ENCODE assay signal across 1 cellular context in genomic region chr6:111771084-111771411, GRCh38.
TF ChIP-seq lines count a peak whose summit lies in the region.

No MANE protein-coding gene starts in this region.

TF ChIP-seq in GM23338, 12 proteins besides CTCF, POLR2A, EP300 and RAD21 (continued from another document):
- TF ChIP-seq ZNF462 (CRISPR knock-in tag; IDR thresholded peaks at IDR 0.05) (no peak), CREB1 (CRISPR knock-in tag; IDR thresholded peaks at IDR 0.05; ENCODE audit: low read depth) (no peak), ZNF331 (CRISPR knock-in tag; IDR thresholded peaks at IDR 0.05; ENCODE audit: low read depth) (no peak), POLR2AphosphoS5 (IDR thresholded peaks at IDR 0.05; ENCODE audit: low read depth) (no peak), ETS1 (IDR thresholded peaks at IDR 0.05) (no peak), REST (IDR thresholded peaks at IDR 0.05; ENCODE audit: unreplicated experiment) (no peak), ZNF114 (CRISPR knock-in tag; IDR thresholded peaks at IDR 0.05) (no peak)
